20 cellular contexts compared by ENCODE assay signal in genomic region chr9:18829066-18829465, GRCh38.
DNase-seq lines count a peak whose midpoint lies in the region; ATAC-seq and TF ChIP-seq lines count a peak whose summit lies in the region.
"Had no signal": no experiment of that assay in that cellular context is flagged by ENCODE, and none has a peak within 500 bp of the region (broad histone marks: within the 10 kb centered on the region; RNA-seq: fewer than 3 reads in every experiment).

No MANE protein-coding gene starts in this region.

- no peaks in the 10 kb centered on the region for H3K36me3 Mint-ChIP-seq in activated CD4-positive, alpha-beta memory T cell treated with anti-CD3 and anti-CD28 coated beads, Interleukin-2, amount 10 ng/mL, durations not matched to agents 7 days and 5 days (ENCODE audit: low read depth)
- no peaks in the 10 kb centered on the region for H3K36me3 Mint-ChIP-seq in CD4-positive, alpha-beta T cell (ENCODE audit: low read depth)
- H3K36me3 Mint-ChIP-seq: CD14-positive monocyte; CD4-positive, CD25-positive, alpha-beta regulatory T cell; CD8-positive, alpha-beta T cell had no signal

- CTCF ChIA-PET in activated CD4-positive, alpha-beta memory T cell treated with anti-CD3 and anti-CD28 coated beads, Interleukin-2, amount 10 ng/mL, durations not matched to agents 7 days and 5 days (lab: Charles Lee): no interaction called here
- CTCF ChIA-PET in CD4-positive, alpha-beta T cell (lab: Charles Lee): no interaction called here

- no peaks in the 10 kb centered on the region for H3K9me3 ChIP-seq in CD4-positive, alpha-beta T cell (ENCODE audit: control insufficient read depth, low read length)
- H3K9me3 ChIP-seq: A549, BE2C, BLaER1, Caco-2 had no signal

- intact Hi-C loops in CD4-positive, alpha-beta T cell (cut with DNase I, micrococcal nuclease): no loop called here

- H3K27ac Mint-ChIP-seq in activated CD4-positive, alpha-beta memory T cell treated with anti-CD3 and anti-CD28 coated beads, Interleukin-2, amount 10 ng/mL, durations not matched to agents 7 days and 5 days: no peak overlapping the region
- H3K27ac Mint-ChIP-seq in CD4-positive, alpha-beta T cell: no peak overlapping the region
- H3K27ac Mint-ChIP-seq: CD14-positive monocyte; CD4-positive, CD25-positive, alpha-beta regulatory T cell; CD8-positive, alpha-beta T cell had no signal

- POLR2A ChIA-PET in activated CD4-positive, alpha-beta memory T cell treated with anti-CD3 and anti-CD28 coated beads, Interleukin-2, amount 10 ng/mL, durations not matched to agents 7 days and 5 days (lab: Charles Lee): no interaction called here
- POLR2A ChIA-PET in CD4-positive, alpha-beta T cell (lab: Charles Lee): no interaction called here

- peaks cover 11% of the 10 kb centered on the region for H3K4me1 Mint-ChIP-seq in activated CD4-positive, alpha-beta memory T cell treated with anti-CD3 and anti-CD28 coated beads, Interleukin-2, amount 10 ng/mL, durations not matched to agents 7 days and 5 days
- H3K4me1 Mint-ChIP-seq in CD4-positive, alpha-beta T cell (ENCODE audit: low read depth): peaks cover 17% of the 10 kb centered on the region
- H3K4me1 Mint-ChIP-seq: CD14-positive monocyte had no signal

- H3K27me3 ChIP-seq in CD4-positive, alpha-beta T cell (ENCODE audit: control insufficient read depth, insufficient read depth, low read length): no peaks in the 10 kb centered on the region
- H3K27me3 ChIP-seq: BE2C, BLaER1 had no signal

- no peak for ATAC-seq in CD4-positive, alpha-beta T cell (ENCODE audit: poor library complexity)
- ATAC-seq: A549; CD8-positive, alpha-beta T cell; GM12878 had no signal

- no peak overlapping the region for H3K27ac ChIP-seq in CD4-positive, alpha-beta T cell (ENCODE audit: low read depth, low read length)
- H3K27ac ChIP-seq: 22Rv1, A549, BLaER1 had no signal

- no peak overlapping the region for H3K4me3 Mint-ChIP-seq in activated CD4-positive, alpha-beta memory T cell treated with anti-CD3 and anti-CD28 coated beads, Interleukin-2, amount 10 ng/mL, durations not matched to agents 7 days and 5 days
- no peak overlapping the region for H3K4me3 Mint-ChIP-seq in CD4-positive, alpha-beta T cell
- H3K4me3 Mint-ChIP-seq: CD14-positive monocyte; CD4-positive, CD25-positive, alpha-beta regulatory T cell; CD8-positive, alpha-beta T cell had no signal

- H3K4me3 ChIP-seq in AG10803 (ENCODE audit: low read length): no peak overlapping the region
- H3K4me3 ChIP-seq: A549, BLaER1, GM12878 had no signal

- peaks cover 5% of the 10 kb centered on the region for H3K27me3 Mint-ChIP-seq in activated CD4-positive, alpha-beta memory T cell treated with anti-CD3 and anti-CD28 coated beads, Interleukin-2, amount 10 ng/mL, durations not matched to agents 7 days and 5 days
- no peaks in the 10 kb centered on the region for H3K27me3 Mint-ChIP-seq in CD4-positive, alpha-beta T cell
- H3K27me3 Mint-ChIP-seq: CD4-positive, CD25-positive, alpha-beta regulatory T cell had no signal

- no peak for TF ChIP-seq CTCF in AG10803 (conservative IDR thresholded peaks at IDR 0.05; ENCODE audit: low read length)
- TF ChIP-seq CTCF in CD4-positive, alpha-beta T cell (IDR thresholded peaks at IDR 0.05): no peak

- DNase-seq in AG10803 (ENCODE audit: low read depth): peak; percentile 3
- DNase-seq in amniotic epithelial cell (ENCODE audit: low read depth): peak; percentile 21
- DNase-seq in astrocyte of the hippocampus (ENCODE audit: low read depth, low spot score): peak; percentile 21
- no peak for DNase-seq in GM19238 (ENCODE audit: insufficient read length, low spot score)
- DNase-seq in activated CD4-positive, alpha-beta memory T cell treated with anti-CD3 and anti-CD28 coated beads, Interleukin-2, amount 10 ng/mL, durations not matched to agents 7 days and 5 days: no peak
- DNase-seq in CD4-positive, alpha-beta T cell: no peak
- DNase-seq: C1 segment of cervical spinal cord; Caco-2; Calu3; CD4-positive, CD25-positive, alpha-beta regulatory T cell; CD8-positive, alpha-beta T cell; DMS79 treated with DMSO at 0.1 percent for 48 hours; EL; GDM1 had no signal

- H3K9me3 Mint-ChIP-seq in activated CD4-positive, alpha-beta memory T cell treated with anti-CD3 and anti-CD28 coated beads, Interleukin-2, amount 10 ng/mL, durations not matched to agents 7 days and 5 days: no peaks in the 10 kb centered on the region
- no peaks in the 10 kb centered on the region for H3K9me3 Mint-ChIP-seq in CD4-positive, alpha-beta T cell
- H3K9me3 Mint-ChIP-seq: CD8-positive, alpha-beta T cell had no signal

Comparison
In these comparisons a context has a peak if more than half of its experiments do, and no peak if none do; other contexts are left out.
1. DNase-seq: peak in AG10803 (single experiment), amniotic epithelial cell (single experiment) and astrocyte of the hippocampus (single experiment); none in GM19238 (single experiment), activated CD4-positive, alpha-beta memory T cell treated with anti-CD3 and anti-CD28 coated beads, Interleukin-2, amount 10 ng/mL, durations not matched to agents 7 days and 5 days (single experiment) and CD4-positive, alpha-beta T cell (0 of 10).